8 cellular contexts compared by ENCODE assay signal in the genomic region with DNA sequence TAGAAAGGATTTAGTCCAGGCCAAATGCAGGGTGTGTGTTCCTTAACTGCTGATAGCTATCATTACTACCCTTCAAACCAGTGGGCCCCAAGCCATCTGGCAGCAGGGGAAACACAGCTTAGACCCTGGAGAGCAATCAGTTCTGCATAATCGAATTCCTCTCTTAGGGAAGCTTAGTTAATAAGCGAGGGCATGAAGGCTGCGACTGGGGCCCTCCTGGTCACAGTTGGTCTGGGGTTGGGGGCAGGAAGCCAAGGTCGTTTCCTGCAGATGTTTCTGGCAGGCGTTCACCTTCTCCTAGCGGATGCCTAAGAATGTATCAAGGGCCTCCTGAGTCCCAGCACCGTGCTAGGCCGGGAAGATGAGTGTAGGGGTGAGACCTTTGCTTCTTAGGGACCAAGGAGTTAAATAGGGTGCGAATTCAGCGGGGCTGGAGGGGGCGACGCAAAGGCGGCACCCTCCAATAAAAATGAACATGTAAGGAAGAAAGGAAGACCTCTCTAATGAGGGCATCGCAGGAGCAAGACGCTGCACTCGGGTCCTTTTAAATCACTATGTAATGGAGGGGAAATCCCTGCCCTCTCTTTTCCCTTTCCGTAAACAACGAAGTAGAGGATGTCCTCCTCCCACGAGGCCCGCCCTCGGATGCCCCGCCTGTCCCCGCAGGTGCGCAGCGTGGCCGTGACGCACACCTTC. TPM values are rescaled to one million over a fixed set of nuclear protein-coding genes. Genes with fewer than 3 reads are reported as not detected.
DNase-seq lines count a peak whose midpoint lies in the region; ATAC-seq and TF ChIP-seq lines count a peak whose summit lies in the region.

No MANE protein-coding gene starts in this region.

- H3K27ac Mint-ChIP-seq in activated CD8-positive, alpha-beta T cell treated with anti-CD3 and anti-CD28 coated beads for 36 hours = peak overlapping the region; percentile 100
- peak overlapping the region; percentile 27 for H3K27ac Mint-ChIP-seq in nephron progenitor cell

- TF ChIP-seq CTCF in activated CD8-positive, alpha-beta T cell treated with anti-CD3 and anti-CD28 coated beads for 36 hours (IDR thresholded peaks at IDR 0.05) = no peak
- TF ChIP-seq CTCF in nephron progenitor cell (IDR thresholded peaks at IDR 0.05) = no peak

- peak overlapping the region; percentile 94 for H3K4me3 Mint-ChIP-seq in activated CD8-positive, alpha-beta T cell treated with anti-CD3 and anti-CD28 coated beads for 36 hours
- peak overlapping the region; percentile 97 for H3K4me3 Mint-ChIP-seq in nephron progenitor cell

- H3K27me3 Mint-ChIP-seq in activated CD8-positive, alpha-beta T cell treated with anti-CD3 and anti-CD28 coated beads for 36 hours = no peaks in the 10 kb centered on the region
- H3K27me3 Mint-ChIP-seq in nephron progenitor cell (ENCODE audit: low read depth, poor library complexity) = peaks cover 12% of the 10 kb centered on the region

- no peaks in the 10 kb centered on the region for H3K9me3 ChIP-seq in KOPT-K1 (ENCODE audit: insufficient read depth, low read length, poor library complexity, severe bottlenecking)

- ATAC-seq in Right ventricle myocardium inferior = no peak
- peak; percentile 18 for ATAC-seq in activated CD8-positive, alpha-beta T cell treated with anti-CD3 and anti-CD28 coated beads for 36 hours

- DNase-seq in Right ventricle myocardium inferior (ENCODE audit: missing footprints) (peak; percentile 78), cardiac septum (ENCODE audit: low spot score) (no peak), epithelial cell of prostate (ENCODE audit: low read depth, low spot score) (no peak), nephron progenitor cell (peak; percentile 23), substantia nigra (lab: John Stamatoyannopoulos, UW) (peak in 5 of 49 donors; percentile 6 to 70 (median 26)), OCI-M2 (lab: John Stamatoyannopoulos, UW; ENCODE audit: unreplicated experiment) (no peak)
- peak; percentile 96 for DNase-seq in activated CD8-positive, alpha-beta T cell treated with anti-CD3 and anti-CD28 coated beads for 36 hours

- CTCF ChIA-PET in activated CD8-positive, alpha-beta T cell treated with anti-CD3 and anti-CD28 coated beads for 36 hours (lab: Charles Lee) = interaction anchor here (0.8 to 5.9 kb wide), 22 partner anchors 9 to 481 kb away, joined by 3 to 82 read pairs (median 8); a partner anchor contains a TSS

- peaks cover 7% of the 10 kb centered on the region for H3K36me3 Mint-ChIP-seq in activated CD8-positive, alpha-beta T cell treated with anti-CD3 and anti-CD28 coated beads for 36 hours (ENCODE audit: low read depth)
- no peaks in the 10 kb centered on the region for H3K36me3 Mint-ChIP-seq in nephron progenitor cell (ENCODE audit: low read depth)

- intact Hi-C loops in Right ventricle myocardium inferior (cut with DNase I) (loop anchor here (2.0 to 10.0 kb wide), 4 partner anchors 189 to 1025 kb away; a partner anchor contains a TSS), cardiac septum (cut with DNase I) (loop anchor here (2.0 to 5.0 kb wide), 5 partner anchors 17 to 189 kb away; a partner anchor contains a TSS)
- intact Hi-C loops in activated CD8-positive, alpha-beta T cell treated with anti-CD3 and anti-CD28 coated beads for 36 hours (cut with micrococcal nuclease) = loop anchor here (2.0 to 5.0 kb wide), 3 partner anchors 92 to 237 kb away; a partner anchor contains a TSS

- peaks cover 8% of the 10 kb centered on the region for H3K9me3 Mint-ChIP-seq in activated CD8-positive, alpha-beta T cell treated with anti-CD3 and anti-CD28 coated beads for 36 hours
- H3K9me3 Mint-ChIP-seq in nephron progenitor cell = no peaks in the 10 kb centered on the region

- peaks cover 48% of the 10 kb centered on the region for H3K4me1 Mint-ChIP-seq in activated CD8-positive, alpha-beta T cell treated with anti-CD3 and anti-CD28 coated beads for 36 hours (ENCODE audit: low read depth)
- peaks cover 36% of the 10 kb centered on the region for H3K4me1 Mint-ChIP-seq in nephron progenitor cell

- H3K27ac ChIP-seq in KOPT-K1 (ENCODE audit: low read depth, low read length, poor library complexity, severe bottlenecking) (peak overlapping the region; percentile 54), epithelial cell of prostate (peak overlapping the region; percentile 87), substantia nigra (ENCODE audit: low read depth, low read length, poor library complexity, severe bottlenecking) (peak overlapping the region; percentile 89)

- POLR2A ChIA-PET in activated CD8-positive, alpha-beta T cell treated with anti-CD3 and anti-CD28 coated beads for 36 hours (lab: Charles Lee) = interaction anchor here (0.8 to 8.7 kb wide), 8 partner anchors 16 to 237 kb away, joined by 3 to 113 read pairs (median 5); a partner anchor contains a TSS

- H3K36me3 ChIP-seq in KOPT-K1 (ENCODE audit: insufficient read depth, low read length) = no peaks in the 10 kb centered on the region

RNA-seq across cellular contexts. Expression of a gene that starts 16.5 kb away (rescaled TPM):
- 28.8 TPM for total RNA-seq in Right ventricle myocardium inferior
- total RNA-seq in cardiac septum = 16.2 TPM
- 10 to 100 TPM; 28.6 to 31.2 TPM for total RNA-seq in activated CD8-positive, alpha-beta T cell treated with anti-CD3 and anti-CD28 coated beads for 36 hours

RNA-seq across cellular contexts. Expression of a gene that starts 27.3 kb away (rescaled TPM):
- total RNA-seq in Right ventricle myocardium inferior (not detected), cardiac septum (not detected)
- under 1 TPM in 1 of 2 experiments, not detected in 1; 0.14 TPM for total RNA-seq in activated CD8-positive, alpha-beta T cell treated with anti-CD3 and anti-CD28 coated beads for 36 hours

Comparison
In these comparisons a context has a peak if more than half of its experiments do, and no peak if none do; other contexts are left out.
1. DNase-seq: peak in Right ventricle myocardium inferior (single experiment), activated CD8-positive, alpha-beta T cell treated with anti-CD3 and anti-CD28 coated beads for 36 hours (single experiment) and nephron progenitor cell (single experiment); none in cardiac septum (single experiment), epithelial cell of prostate (single experiment) and OCI-M2 (single experiment).
2. Peak in every context shown above with its lines, with median percentiles within 50 percentile points of each other: H3K27ac ChIP-seq.